10 cellular contexts compared by ENCODE assay signal in the genomic region with DNA sequence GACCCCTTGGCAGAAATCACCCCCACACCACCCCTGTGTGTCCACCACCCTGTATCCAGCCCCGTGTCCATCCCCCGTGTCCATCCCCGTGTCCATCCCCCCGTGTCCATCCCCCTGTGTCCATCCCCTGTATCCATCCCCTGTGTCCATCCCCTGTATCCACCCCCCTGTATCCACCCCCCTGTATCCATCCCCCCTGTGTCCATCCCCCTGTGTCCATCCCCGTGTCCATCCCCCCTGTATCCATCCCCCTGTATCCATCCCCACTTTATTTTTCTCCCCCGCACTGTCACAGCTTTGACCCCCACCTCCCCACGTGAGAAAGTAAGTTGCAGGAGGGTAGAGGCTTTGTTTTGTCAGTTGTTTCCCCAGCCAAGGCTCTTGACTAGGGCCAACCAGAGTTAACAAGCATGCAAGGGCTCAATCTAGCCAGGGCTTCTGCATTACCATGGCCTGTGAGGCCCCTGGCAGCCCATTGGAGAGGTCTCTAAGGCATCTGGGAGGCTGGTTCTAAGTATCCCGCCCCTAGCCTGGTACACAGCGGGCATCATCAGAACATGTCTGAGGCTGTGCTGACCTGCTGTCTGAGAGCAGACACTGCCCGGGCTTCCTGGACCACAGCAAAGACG. TPM values are rescaled to one million over a fixed set of nuclear protein-coding genes. Genes with fewer than 3 reads are reported as not detected.
DNase-seq lines count a peak whose midpoint lies in the region; TF ChIP-seq lines count a peak whose summit lies in the region.
"Had no signal": no experiment of that assay in that cellular context is flagged by ENCODE, and none has a peak within 500 bp of the region (broad histone marks: within the 10 kb centered on the region; RNA-seq: fewer than 3 reads in every experiment).

No MANE protein-coding gene starts in this region.

- 69% methylated on average over 10 of the region's 11 CpGs for WGBS in suprapubic skin
- WGBS in trophoblast cell (ENCODE audit: extremely low coverage, insufficient coverage, insufficient read length), result no CpG with 5 or more reads among the region's 11 CpGs

- no peak overlapping the region for H3K4ac ChIP-seq in trophoblast cell (ENCODE audit: low read depth, low read length)

- no peak overlapping the region for H2BK5ac ChIP-seq in trophoblast cell (ENCODE audit: low read depth, low read length, poor library complexity)

- H3K9ac ChIP-seq in BLaER1, result no peak overlapping the region
- no peak overlapping the region for H3K9ac ChIP-seq in trophoblast cell (ENCODE audit: low read length)

- H3K36me3 ChIP-seq in BLaER1 (no peaks in the 10 kb centered on the region), suprapubic skin (no peaks in the 10 kb centered on the region), trophoblast cell (ENCODE audit: control insufficient read depth in 1 of 2, insufficient read depth in 2 of 2, low read length in 2 of 2) (no peaks in the 10 kb centered on the region)

- 0 out of 2 replicates have a peak, but pooled peaks cover 4% of the 10 kb centered on the region for H4K20me1 ChIP-seq in BLaER1

- no peaks in the 10 kb centered on the region for H3K27me3 Mint-ChIP-seq in Calu3 (ENCODE audit: unreplicated experiment)

- no peaks in the 10 kb centered on the region for H3K9me3 Mint-ChIP-seq in Calu3 (ENCODE audit: low read depth, unreplicated experiment)

- no peak overlapping the region for H3K23ac ChIP-seq in trophoblast cell (ENCODE audit: low read length)

- peaks cover 27% of the 10 kb centered on the region for H3K4me1 Mint-ChIP-seq in Calu3 (ENCODE audit: low read depth, unreplicated experiment)

- intact Hi-C loops in Calu3 (cut with micrococcal nuclease; ENCODE audit: unreplicated experiment), result no loop called here

- in situ Hi-C loops in GM13976 (cut with MboI; ENCODE audit: low sequenced_read_pairs, unreplicated experiment), result no loop called here

- no peak for TF ChIP-seq EP300 in suprapubic skin (IDR thresholded peaks at IDR 0.05)

- TF ChIP-seq CTCF in GM13976 (IDR thresholded peaks at IDR 0.05; ENCODE audit: borderline replicate concordance, control extremely low read depth, extremely low read depth, insufficient read depth, missing control alignments), result no peak
- no peak for TF ChIP-seq CTCF in Calu3 (IDR thresholded peaks at IDR 0.05; ENCODE audit: unreplicated experiment)
- TF ChIP-seq CTCF in suprapubic skin (IDR thresholded peaks at IDR 0.05), result no peak

- H3K79me1 ChIP-seq in trophoblast cell (ENCODE audit: low read length), result no peaks in the 10 kb centered on the region

- DNase-seq in GM13976 (ENCODE audit: low spot score) (peak; percentile 90), T-helper 9 cell (peak; percentile 3), germinal center (ENCODE audit: low spot score) (peak; percentile 84), Calu3 (no peak), retina (no peak), suprapubic skin (ENCODE audit: low spot score in 2 of 2) (no peak), trophoblast cell (no peak)
- DNase-seq: activated gamma-delta T cell, kidney glomerular epithelial cell had no signal

- H3K4me3 Mint-ChIP-seq in Calu3 (ENCODE audit: low read depth, unreplicated experiment), result no peak overlapping the region

- no peak overlapping the region for H4K8ac ChIP-seq in trophoblast cell (ENCODE audit: low read depth, low read length)

- H3K18ac ChIP-seq in trophoblast cell (ENCODE audit: low read length), result no peak overlapping the region

- H3K4me3 ChIP-seq in BLaER1, result no peak overlapping the region
- H3K4me3 ChIP-seq in suprapubic skin, result no peak overlapping the region
- no peak overlapping the region for H3K4me3 ChIP-seq in trophoblast cell (ENCODE audit: low read depth, low read length)

- peaks cover 20% of the 10 kb centered on the region for H3K36me3 Mint-ChIP-seq in Calu3 (ENCODE audit: insufficient read depth, unreplicated experiment)

- no peak for TF ChIP-seq POLR2A in suprapubic skin (IDR thresholded peaks at IDR 0.05)

- CTCF ChIA-PET in Calu3 (lab: Charles Lee), result no interaction called here

- no peak overlapping the region for H3K27ac ChIP-seq in BLaER1
- H3K27ac ChIP-seq in suprapubic skin, result no peak overlapping the region
- H3K27ac ChIP-seq in trophoblast cell (ENCODE audit: low read depth, low read length), result no peak overlapping the region

- H4K91ac ChIP-seq in trophoblast cell (ENCODE audit: low read depth, low read length), result no peak overlapping the region

- H3K27me3 ChIP-seq in BLaER1 (no peaks in the 10 kb centered on the region), suprapubic skin (no peaks in the 10 kb centered on the region), trophoblast cell (ENCODE audit: insufficient read depth, low read length) (no peaks in the 10 kb centered on the region)

- H3K27ac Mint-ChIP-seq in Calu3 (ENCODE audit: unreplicated experiment), result no peak overlapping the region

- no peak overlapping the region for H4K12ac ChIP-seq in trophoblast cell (ENCODE audit: low read depth, low read length)

- no peak overlapping the region for H2BK120ac ChIP-seq in trophoblast cell (ENCODE audit: insufficient read depth, low read length, poor library complexity)

- no peak overlapping the region for H2AK5ac ChIP-seq in trophoblast cell (ENCODE audit: low read length)

- BruUV-seq in Calu3 (replicated peaks; lab: Mats Ljungman, UMichigan), result no TSS peak

- H3K79me2 ChIP-seq in trophoblast cell (ENCODE audit: control insufficient read depth, insufficient read depth, low read length, poor library complexity), result no peaks in the 10 kb centered on the region

- H2AFZ ChIP-seq in trophoblast cell (ENCODE audit: insufficient read depth, low read length, poor library complexity), result no peak overlapping the region

- H2BK12ac ChIP-seq in trophoblast cell (ENCODE audit: low read length), result no peak overlapping the region

- peak overlapping the region; percentile 31; the same call in 1 of the 2 replicates for H3K4me2 ChIP-seq in BLaER1
- no peak overlapping the region for H3K4me2 ChIP-seq in trophoblast cell (ENCODE audit: low read length)

- H3K4me1 ChIP-seq in BLaER1, result peaks cover 7% of the 10 kb centered on the region; the same call in 1 of the 2 replicates
- H3K4me1 ChIP-seq in suprapubic skin, result peaks cover 10% of the 10 kb centered on the region
- H3K4me1 ChIP-seq in trophoblast cell (ENCODE audit: control insufficient read depth in 1 of 2, insufficient read depth in 2 of 2, low read length in 2 of 2), result no peaks in the 10 kb centered on the region

- no peak overlapping the region for H3K14ac ChIP-seq in trophoblast cell (ENCODE audit: low read length)

- H3K9me3 ChIP-seq in BLaER1 (no peaks in the 10 kb centered on the region), suprapubic skin (no peaks in the 10 kb centered on the region), trophoblast cell (ENCODE audit: insufficient read depth, low read depth, low read length) (no peaks in the 10 kb centered on the region)

RNA-seq across cellular contexts. Expression of gene SIRPA, which starts 18.1 kb away (rescaled TPM):
- total RNA-seq in Calu3 (2022) (24.0 and 28.3 TPM in 2 replicates), suprapubic skin (10 to 100 TPM; 30.3 to 53.3 (median 47.3) TPM)
- 15.7 and 15.8 TPM in 2 replicates for polyA plus RNA-seq in trophoblast cell (2013)

Comparison
In these comparisons a context has a peak if more than half of its experiments do, and no peak if none do; other contexts are left out.
1. DNase-seq: peak in GM13976 (single experiment), T-helper 9 cell (single experiment) and germinal center (single experiment); none in Calu3 (single experiment), retina (single experiment), suprapubic skin (0 of 2) and trophoblast cell (0 of 2).